ENCODE assay signal across 12 cellular contexts in the genomic region with DNA sequence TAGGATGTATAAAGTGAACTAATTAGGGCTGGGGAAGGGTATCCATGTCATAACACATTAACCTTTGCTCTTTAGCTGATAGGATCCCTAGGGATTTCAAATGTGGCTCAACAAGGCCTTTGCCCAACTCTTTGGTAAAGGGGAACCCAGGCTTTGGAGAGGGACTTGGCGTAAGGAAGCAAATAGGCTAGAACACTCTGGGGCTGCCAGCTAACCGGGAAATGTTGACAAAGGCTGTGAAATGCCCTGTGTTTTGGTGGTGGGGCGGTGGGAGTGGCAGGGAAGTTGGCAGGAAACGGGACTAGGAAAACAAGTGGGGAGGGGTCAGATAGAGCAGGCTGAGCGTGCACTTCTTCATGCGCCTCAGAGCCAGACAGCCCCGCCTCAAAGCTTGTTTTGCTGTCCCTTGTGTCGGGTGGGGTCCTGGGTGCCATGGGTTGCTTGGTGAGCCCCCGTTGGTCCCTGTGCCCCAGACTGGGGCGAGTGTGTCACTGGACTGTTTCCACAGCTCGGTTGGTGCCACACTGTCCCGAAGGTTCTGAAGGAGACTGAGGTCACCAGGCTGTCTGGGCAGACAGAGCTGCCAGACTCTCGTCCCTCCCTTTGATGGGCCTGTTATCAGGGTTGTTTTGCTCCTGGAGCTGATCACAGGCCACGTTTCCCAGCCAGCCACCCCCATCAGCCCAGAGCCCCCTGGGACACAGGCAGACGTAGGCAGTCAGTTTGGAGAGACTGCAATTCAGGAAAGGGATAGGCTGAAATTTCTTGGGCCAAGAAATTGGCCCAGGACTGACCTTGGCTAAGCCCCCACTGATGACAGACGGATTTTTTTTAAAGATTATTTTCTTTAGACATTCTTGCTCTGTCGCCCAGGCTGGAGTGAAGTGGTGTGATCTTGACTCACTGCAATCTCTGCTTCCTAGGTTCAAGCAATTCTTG. TPM values are rescaled to one million over a fixed set of nuclear protein-coding genes. Genes with fewer than 3 reads are reported as not detected.
A peak's percentile ranks its signal among the peaks of the same experiment; 100 is the strongest.
DNase-seq lines count a peak whose midpoint lies in the region; ATAC-seq and TF ChIP-seq lines count a peak whose summit lies in the region.
"Had no signal": no experiment of that assay in that cellular context is flagged by ENCODE, and none has a peak within 500 bp of the region (broad histone marks: within the 10 kb centered on the region; RNA-seq: fewer than 3 reads in every experiment).

No MANE protein-coding gene starts in this region.

- H3K27me3 ChIP-seq in AG04450 (ENCODE audit: control insufficient read depth, insufficient read depth, low read length) (no peaks in the 10 kb centered on the region), adrenal gland (no peaks in the 10 kb centered on the region), cardiac muscle cell (no peaks in the 10 kb centered on the region), osteoblast (ENCODE audit: insufficient read depth, low read length) (no peaks in the 10 kb centered on the region)

- WGBS in adrenal gland, 4 donors = 38 to 47% (median 40%) methylated on average over 17 of the region's 17 CpGs

- DNase-seq in AG04450 (ENCODE audit: low read depth, low spot score) (peak; percentile 43), adrenal gland (peak; percentile 76 to 95 (median 91)), cardiac muscle cell (ENCODE audit: low read depth in 1 of 2, low spot score in 1 of 2) (peak; percentile 82 to 96), osteoblast (ENCODE audit: insufficient read length, low spot score, missing footprints) (peak; percentile 88), cerebellar cortex (ENCODE audit: low spot score) (no peak), CD14-positive monocyte (ENCODE audit: low spot score) (no peak)
- DNase-seq in activated naive CD4-positive, alpha-beta T cell treated with anti-CD3 and anti-CD28 coated beads for 36 hours = no peak
- DNase-seq: activated B cell treated with CpG ODN at 0.5 μM for 24 hours, cerebellar nuclear complex, naive B cell, NCI-H748 treated with DMSO at 0.1 percent for 48 hours had no signal

- H2AFZ ChIP-seq in osteoblast (ENCODE audit: low read length) = peak overlapping the region; percentile 77

- POLR2A ChIA-PET in AG04450 (lab: Yijun Ruan, JAX) = interaction anchor here (1.0 to 1.5 kb wide), 2 partner anchors 19 kb away, joined by 3 to 4 read pairs; a partner anchor contains a TSS

- peak overlapping the region; percentile 91 for H3K27ac ChIP-seq in AG04450 (ENCODE audit: low read depth, low read length)
- H3K27ac ChIP-seq in adrenal gland = peak overlapping the region; percentile 80 to 99 (median 90)
- peak overlapping the region; percentile 91 for H3K27ac ChIP-seq in cardiac muscle cell
- peak overlapping the region; percentile 100 for H3K27ac ChIP-seq in osteoblast (ENCODE audit: low read depth, low read length)

- H3K9me3 Mint-ChIP-seq in activated naive CD4-positive, alpha-beta T cell treated with anti-CD3 and anti-CD28 coated beads for 36 hours = no peaks in the 10 kb centered on the region
- peaks cover 0 to 2% (median 0%) of the 10 kb centered on the region in 7 donors for H3K9me3 Mint-ChIP-seq in CD14-positive monocyte
- H3K9me3 Mint-ChIP-seq: activated B cell treated with CpG ODN at 0.5 μM for 24 hours had no signal

- intact Hi-C loops in adrenal gland (cut with DNase I) = no loop called here
- intact Hi-C loops in activated naive CD4-positive, alpha-beta T cell treated with anti-CD3 and anti-CD28 coated beads for 36 hours (cut with micrococcal nuclease) = no loop called here
- intact Hi-C loops in CD14-positive monocyte (cut with micrococcal nuclease) = no loop called here

- H3K9me3 ChIP-seq in AG04450 (ENCODE audit: control insufficient read depth, insufficient read depth, low read length) (peaks cover 5% of the 10 kb centered on the region; the same call in 1 of the 2 replicates), adrenal gland (replicated peaks in 1 of 3) (no peaks in the 10 kb centered on the region), cardiac muscle cell (ENCODE audit: low read depth) (no peaks in the 10 kb centered on the region), osteoblast (ENCODE audit: low read depth, low read length) (no peaks in the 10 kb centered on the region)

- H3K27me3 Mint-ChIP-seq in activated naive CD4-positive, alpha-beta T cell treated with anti-CD3 and anti-CD28 coated beads for 36 hours (ENCODE audit: low read depth) = no peaks in the 10 kb centered on the region
- peaks cover 0 to 3% (median 0%) of the 10 kb centered on the region in 3 donors for H3K27me3 Mint-ChIP-seq in CD14-positive monocyte (ENCODE audit: low read depth in 3 of 3)
- H3K27me3 Mint-ChIP-seq: activated B cell treated with CpG ODN at 0.5 μM for 24 hours, naive B cell had no signal

- peaks cover 8% of the 10 kb centered on the region for H3K36me3 Mint-ChIP-seq in activated naive CD4-positive, alpha-beta T cell treated with anti-CD3 and anti-CD28 coated beads for 36 hours (ENCODE audit: low read depth)
- peaks cover 24% of the 10 kb centered on the region in 2 donors for H3K36me3 Mint-ChIP-seq in CD14-positive monocyte

- H3K79me2 ChIP-seq in osteoblast (ENCODE audit: insufficient read depth, low read length) = no peaks in the 10 kb centered on the region

- H3K4me3 Mint-ChIP-seq in activated naive CD4-positive, alpha-beta T cell treated with anti-CD3 and anti-CD28 coated beads for 36 hours = no peak overlapping the region
- H3K4me3 Mint-ChIP-seq in CD14-positive monocyte = no peak overlapping the region
- H3K4me3 Mint-ChIP-seq: activated B cell treated with CpG ODN at 0.5 μM for 24 hours, naive B cell had no signal

- no peaks in the 10 kb centered on the region for H3K4me1 Mint-ChIP-seq in activated naive CD4-positive, alpha-beta T cell treated with anti-CD3 and anti-CD28 coated beads for 36 hours (ENCODE audit: low read depth)
- no peaks in the 10 kb centered on the region for H3K4me1 Mint-ChIP-seq in CD14-positive monocyte
- H3K4me1 Mint-ChIP-seq: activated B cell treated with CpG ODN at 0.5 μM for 24 hours, naive B cell had no signal

- no peak overlapping the region for H3K27ac Mint-ChIP-seq in activated naive CD4-positive, alpha-beta T cell treated with anti-CD3 and anti-CD28 coated beads for 36 hours
- H3K27ac Mint-ChIP-seq in CD14-positive monocyte = no peak overlapping the region
- H3K27ac Mint-ChIP-seq: activated B cell treated with CpG ODN at 0.5 μM for 24 hours had no signal

- H3K4me1 ChIP-seq in adrenal gland (replicated peaks in 1 of 2) = peaks cover 20 to 58% of the 10 kb centered on the region in 2 donors
- H3K4me1 ChIP-seq in cardiac muscle cell (ENCODE audit: low read depth) = peaks cover 40% of the 10 kb centered on the region
- H3K4me1 ChIP-seq in osteoblast (ENCODE audit: insufficient read depth, low read length) = peaks cover 51% of the 10 kb centered on the region

- peak overlapping the region; percentile 50 for H3K4me2 ChIP-seq in osteoblast (ENCODE audit: insufficient read depth, low read length)

- peak; percentile 19 to 70 for TF ChIP-seq POLR2A in adrenal gland (IDR thresholded peaks at IDR 0.05)

- peaks cover 0 to 9% of the 10 kb centered on the region in 2 donors for H3K36me3 ChIP-seq in adrenal gland (replicated peaks in 1 of 2)
- peaks cover 3% of the 10 kb centered on the region for H3K36me3 ChIP-seq in cardiac muscle cell
- H3K36me3 ChIP-seq in osteoblast (ENCODE audit: insufficient read depth, low read length) = peaks cover 7% of the 10 kb centered on the region

- TF ChIP-seq CTCF in AG04450 (IDR thresholded peaks at IDR 0.05; ENCODE audit: low read depth, low read length) (no peak), adrenal gland (IDR thresholded peaks at IDR 0.05) (no peak), cardiac muscle cell (IDR thresholded peaks at IDR 0.05; ENCODE audit: low read depth, low read length) (no peak), osteoblast (IDR thresholded peaks at IDR 0.05; ENCODE audit: extremely low read depth, low read depth, low read length) (no peak), CD14-positive monocyte (IDR thresholded peaks at IDR 0.05) (no peak)

- no peaks in the 10 kb centered on the region for H4K20me1 ChIP-seq in osteoblast (ENCODE audit: insufficient read depth, low read length)

- CTCF ChIA-PET in AG04450 (lab: Charles Lee) = interaction anchor here (0.5 kb wide), 1 partner anchor 242 kb away, joined by 6 read pairs; no protein-coding TSS in a partner anchor
- CTCF ChIA-PET in activated naive CD4-positive, alpha-beta T cell treated with anti-CD3 and anti-CD28 coated beads for 36 hours (lab: Charles Lee) = no interaction called here

- no peak overlapping the region for H3K4me3 ChIP-seq in AG04450 (ENCODE audit: low read depth, low read length)
- peak overlapping the region in 1 of 4 donors; percentile 19 for H3K4me3 ChIP-seq in adrenal gland
- no peak overlapping the region for H3K4me3 ChIP-seq in cardiac muscle cell
- H3K4me3 ChIP-seq in osteoblast (ENCODE audit: insufficient read depth, low read length) = peak overlapping the region; percentile 32

- no peak for ATAC-seq in GM18498 (IDR thresholded peaks at IDR 0.05; ENCODE audit: unreplicated experiment)

RNA-seq across cellular contexts. Expression of a gene that starts 19.6 kb away (rescaled TPM):
- 18.4 and 19.7 TPM in 2 replicates for polyA plus RNA-seq in AG04450 (2011; rRNA removed)
- polyA minus RNA-seq in AG04450 (2011; rRNA and poly(A)+ RNA removed) = 42.1 and 65.1 TPM in 2 replicates
- total RNA-seq in adrenal gland = 10 to 100 TPM; 17.0 to 32.9 (median 26.4) TPM
- polyA plus RNA-seq in adrenal gland = 10 to 100 TPM in 2 of 3 donors, 1 to 10 TPM in 1; 9.3 to 54.0 (median 11.7) TPM
- total RNA-seq in cardiac muscle cell = 8.6 and 15.8 TPM in 2 replicates
- 4.8 and 5.8 TPM in 2 replicates for polyA plus RNA-seq in cardiac muscle cell
- 14.5 and 15.0 TPM in 2 replicates for total RNA-seq in osteoblast
- 10 to 100 TPM in 1 of 2 experiments, 1 to 10 TPM in 1; 8.6 to 10.1 TPM for total RNA-seq in activated naive CD4-positive, alpha-beta T cell treated with anti-CD3 and anti-CD28 coated beads for 36 hours
- polyA plus RNA-seq in CD14-positive monocyte = 1 to 10 TPM; 3.2 to 5.2 TPM

RNA-seq across cellular contexts. Expression of a gene that starts 19.9 kb away (rescaled TPM):
- polyA plus RNA-seq in AG04450 (2011; rRNA removed) (5.5 and 6.0 TPM in 2 replicates), adrenal gland (10 to 100 TPM; 16.5 to 75.9 (median 30.1) TPM), cardiac muscle cell (11.1 and 13.3 TPM in 2 replicates), CD14-positive monocyte (under 1 TPM; 0.42 to 0.63 TPM)
- polyA minus RNA-seq in AG04450 (2011; rRNA and poly(A)+ RNA removed) = 7.2 and 10.3 TPM in 2 replicates
- total RNA-seq in adrenal gland (10 to 100 TPM; 23.4 to 47.9 (median 34.2) TPM), cardiac muscle cell (25.1 and 35.0 TPM in 2 replicates), osteoblast (21.4 and 26.2 TPM in 2 replicates)
- 10 to 100 TPM; 13.4 to 14.2 TPM for total RNA-seq in activated naive CD4-positive, alpha-beta T cell treated with anti-CD3 and anti-CD28 coated beads for 36 hours

RNA-seq across cellular contexts. Expression of a gene that starts 29.4 kb away (rescaled TPM):
- polyA plus RNA-seq in AG04450 (2011; rRNA removed) (58.4 and 80.0 TPM in 2 replicates), adrenal gland (100 to 1,000 TPM in 2 of 3 donors, 10 to 100 TPM in 1; 92.1 to 129 (median 119) TPM), cardiac muscle cell (74.1 and 75.4 TPM in 2 replicates), CD14-positive monocyte (10 to 100 TPM; 40.6 to 41.7 TPM)
- 26.1 and 44.5 TPM in 2 replicates for polyA minus RNA-seq in AG04450 (2011; rRNA and poly(A)+ RNA removed)
- total RNA-seq in adrenal gland (10 to 100 TPM; 28.9 to 64.0 (median 48.4) TPM), cardiac muscle cell (25.9 and 38.4 TPM in 2 replicates), osteoblast (38.4 and 46.6 TPM in 2 replicates)
- total RNA-seq in activated naive CD4-positive, alpha-beta T cell treated with anti-CD3 and anti-CD28 coated beads for 36 hours = 10 to 100 TPM; 35.1 to 35.9 TPM

Comparison
In these comparisons a context has a peak if more than half of its experiments do, and no peak if none do; other contexts are left out.
1. DNase-seq: peak in AG04450 (single experiment), adrenal gland (7 of 7), cardiac muscle cell (2 of 2) and osteoblast (single experiment); none in cerebellar cortex (single experiment), activated naive CD4-positive, alpha-beta T cell treated with anti-CD3 and anti-CD28 coated beads for 36 hours (single experiment) and CD14-positive monocyte (single experiment).
2. Peak in every context shown above with its lines, with median percentiles within 50 percentile points of each other: H3K27ac ChIP-seq.